In the genomic region with DNA sequence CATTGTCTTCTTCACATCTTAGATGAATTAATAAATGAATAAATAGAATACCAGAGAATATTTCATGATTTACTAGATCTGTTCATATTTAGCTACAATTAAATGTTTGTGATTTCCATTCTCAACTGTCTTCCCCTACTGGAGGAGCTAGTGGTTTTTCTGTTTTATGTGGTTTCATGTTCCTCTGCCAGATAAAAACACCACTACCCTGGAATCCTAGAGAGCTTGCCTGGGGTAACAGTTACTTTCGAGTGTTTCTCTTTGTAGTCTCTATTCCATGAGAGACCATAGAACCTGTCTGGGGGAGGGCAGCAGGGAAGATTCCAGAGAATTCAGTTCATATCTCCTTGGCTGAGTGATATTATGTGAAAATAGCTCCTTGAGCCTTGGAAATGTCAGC, we compare ENCODE assay signal across 21 cellular contexts.
DNase-seq lines count a peak whose midpoint lies in the region; FAIRE-seq and TF ChIP-seq lines count a peak whose summit lies in the region.
"Had no signal": no experiment of that assay in that cellular context is flagged by ENCODE, and none has a peak within 500 bp of the region (broad histone marks: within the 10 kb centered on the region; RNA-seq: fewer than 3 reads in every experiment).

No MANE protein-coding gene starts in this region.

- H3K79me2 ChIP-seq in astrocyte (ENCODE audit: insufficient read depth, low read length) = no peaks in the 10 kb centered on the region

- H3K36me3 Mint-ChIP-seq in astrocyte (ENCODE audit: low read depth, unreplicated experiment) = no peaks in the 10 kb centered on the region
- H3K36me3 Mint-ChIP-seq: CD4-positive, CD25-positive, alpha-beta regulatory T cell; CD8-positive, alpha-beta T cell had no signal

- no peak overlapping the region for H3K9ac ChIP-seq in BLaER1
- no peak overlapping the region for H3K9ac ChIP-seq in astrocyte (ENCODE audit: low read length)

- H3K27ac Mint-ChIP-seq in astrocyte (ENCODE audit: unreplicated experiment) = no peak overlapping the region
- H3K27ac Mint-ChIP-seq: CD8-positive, alpha-beta T cell; GM23338; H9 had no signal

- no peak overlapping the region for H2AFZ ChIP-seq in astrocyte (ENCODE audit: low read depth, low read length)
- H2AFZ ChIP-seq: GM23338 had no signal

- H3K9me3 ChIP-seq in BLaER1 (no peaks in the 10 kb centered on the region), astrocyte (ENCODE audit: insufficient read depth, low read depth, low read length) (no peaks in the 10 kb centered on the region)
- H3K9me3 ChIP-seq: BE2C, Caco-2 had no signal

- H3K27ac ChIP-seq in BLaER1 (no peak overlapping the region), astrocyte (ENCODE audit: low read depth, low read length) (no peak overlapping the region)
- H3K27ac ChIP-seq: 22Rv1, C4-2B had no signal

- peaks cover 5% of the 10 kb centered on the region for H3K9me3 Mint-ChIP-seq in astrocyte (ENCODE audit: unreplicated experiment)
- H3K9me3 Mint-ChIP-seq: CD4-positive, CD25-positive, alpha-beta regulatory T cell; CD8-positive, alpha-beta T cell; GM23338; H9 had no signal

- no peaks in the 10 kb centered on the region for H3K27me3 Mint-ChIP-seq in astrocyte (ENCODE audit: low read depth, unreplicated experiment)
- H3K27me3 Mint-ChIP-seq: CD4-positive, CD25-positive, alpha-beta regulatory T cell had no signal

- peak; percentile 17 for FAIRE-seq in astrocyte (lab: Jason Lieb, UNC)
- FAIRE-seq: A204.1, GM12878 had no signal

- H3K4me3 ChIP-seq in BLaER1 (no peak overlapping the region), astrocyte (ENCODE audit: insufficient read depth, low read depth, low read length) (no peak overlapping the region), astrocyte of the spinal cord (ENCODE audit: low read depth, low read length) (no peak overlapping the region)
- no peak overlapping the region; the same call in 1 of the 2 replicates for H3K4me3 ChIP-seq in Jurkat, Clone E6-1 (ENCODE audit: low read length)
- H3K4me3 ChIP-seq: GM12878, GM23338 had no signal

- no peak overlapping the region for H3K4me3 Mint-ChIP-seq in astrocyte (ENCODE audit: unreplicated experiment)
- H3K4me3 Mint-ChIP-seq: CD4-positive, CD25-positive, alpha-beta regulatory T cell; CD8-positive, alpha-beta T cell; GM23338; H9 had no signal

- H3K4me2 ChIP-seq in BLaER1 (peak overlapping the region; percentile 15; the same call in 1 of the 2 replicates), astrocyte (ENCODE audit: low read length) (no peak overlapping the region)
- H3K4me2 ChIP-seq: GM23338 had no signal

- H3K27me3 ChIP-seq in BLaER1 = no peaks in the 10 kb centered on the region
- H3K27me3 ChIP-seq in astrocyte (ENCODE audit: insufficient read depth, low read length) = no peaks in the 10 kb centered on the region
- H3K27me3 ChIP-seq: BE2C had no signal

- H4K20me1 ChIP-seq in BLaER1 (no peaks in the 10 kb centered on the region), astrocyte (ENCODE audit: insufficient read depth, low read length) (no peaks in the 10 kb centered on the region)

- H3K4me1 Mint-ChIP-seq in astrocyte (ENCODE audit: low read depth, unreplicated experiment) = peaks cover 23% of the 10 kb centered on the region
- H3K4me1 Mint-ChIP-seq: CD4-positive, CD25-positive, alpha-beta regulatory T cell had no signal

- DNase-seq in Jurkat, Clone E6-1 (ENCODE audit: low read depth, low spot score) = peak; percentile 59
- DNase-seq in astrocyte (ENCODE audit: low read depth) (peak; percentile 42), astrocyte of the spinal cord (ENCODE audit: low read depth, low spot score) (peak; percentile 10), putamen (ENCODE audit: low spot score) (no peak), NOMO-1 treated with DMSO at 0.1 percent for 48 hours (lab: John Stamatoyannopoulos, UW; ENCODE audit: unreplicated experiment) (no peak)
- no peak for DNase-seq in effector CD4-positive, alpha-beta T cell
- DNase-seq: AML-193; BE2C; Caco-2; CD4-positive, CD25-positive, alpha-beta regulatory T cell; CD8-positive, alpha-beta T cell; DMS153; EL; GDM1; H9 had no signal

- no peak for TF ChIP-seq CTCF in astrocyte (IDR thresholded peaks at IDR 0.05; ENCODE audit: insufficient read depth, low read depth, low read length)
- no peak for TF ChIP-seq CTCF in astrocyte of the spinal cord (IDR thresholded peaks at IDR 0.05; ENCODE audit: low read depth, low read length)

- H3K4me1 ChIP-seq in BLaER1 = peaks cover 11% of the 10 kb centered on the region
- H3K4me1 ChIP-seq in astrocyte (ENCODE audit: insufficient read depth, low read length) = peaks cover 9% of the 10 kb centered on the region
- H3K4me1 ChIP-seq: BE2C, Caco-2 had no signal

- in situ Hi-C loops in astrocyte of the spinal cord (cut with HindIII; ENCODE audit: low sequenced_read_pairs) = no loop called here

- H3K36me3 ChIP-seq in BLaER1 (no peaks in the 10 kb centered on the region), astrocyte (ENCODE audit: insufficient read depth, low read length) (no peaks in the 10 kb centered on the region)
- H3K36me3 ChIP-seq: BE2C had no signal

Comparison
In these comparisons a context has a peak if more than half of its experiments do, and no peak if none do; other contexts are left out.
1. DNase-seq: peak in Jurkat, Clone E6-1 (single experiment), astrocyte (single experiment) and astrocyte of the spinal cord (single experiment); none in effector CD4-positive, alpha-beta T cell (single experiment), putamen (single experiment) and NOMO-1 treated with DMSO at 0.1 percent for 48 hours (single experiment).